ENCODE assay signal across 17 cellular contexts in genomic region chr3:143247007-143247563, GRCh38.
"Had no signal": no experiment of that assay in that cellular context is flagged by ENCODE, and none has a peak within 500 bp of the region (broad histone marks: within the 10 kb centered on the region; RNA-seq: fewer than 3 reads in every experiment).

No MANE protein-coding gene starts in this region.

- H3K27ac ChIP-seq: lower lobe of right lung, stomach, testis had no signal

- H3K9me3 ChIP-seq: lower lobe of right lung, stomach, testis had no signal

- H3K36me3 Mint-ChIP-seq: activated naive CD8-positive, alpha-beta T cell treated with anti-CD3 and anti-CD28 coated beads for 36 hours; type B pancreatic cell had no signal

- H3K27me3 Mint-ChIP-seq: activated B cell treated with CpG ODN at 0.5 μM for 24 hours; activated CD8-positive, alpha-beta T cell treated with anti-CD3 and anti-CD28 coated beads for 36 hours; activated naive CD8-positive, alpha-beta T cell treated with anti-CD3 and anti-CD28 coated beads for 36 hours; dendritic cell treated with granulocyte-macrophage colony-stimulating factor and Interleukin-4, amounts not matched to agents 40 ng/mL and 50 ng/mL, for 4 days; T-cell; type B pancreatic cell had no signal

- H3K4me3 Mint-ChIP-seq: activated B cell treated with CpG ODN at 0.5 μM for 24 hours; activated CD8-positive, alpha-beta T cell treated with anti-CD3 and anti-CD28 coated beads for 36 hours; activated naive CD8-positive, alpha-beta T cell treated with anti-CD3 and anti-CD28 coated beads for 36 hours; activated T-helper 17 cell treated with anti-CD3 and anti-CD28 coated beads, Interleukin-2, amount 50 U/mL, for 72 hours; dendritic cell treated with granulocyte-macrophage colony-stimulating factor and Interleukin-4, amounts not matched to agents 40 ng/mL and 50 ng/mL, for 4 days; neural crest cell; T-cell; type B pancreatic cell had no signal

- FAIRE-seq: keratinocyte had no signal

- H3K4me1 ChIP-seq: lower lobe of right lung, stomach, testis had no signal

- H3K4me1 Mint-ChIP-seq: activated B cell treated with CpG ODN at 0.5 μM for 24 hours; activated naive CD8-positive, alpha-beta T cell treated with anti-CD3 and anti-CD28 coated beads for 36 hours; neural crest cell had no signal

- H3K27me3 ChIP-seq: stomach, testis had no signal

- DNase-seq: activated B cell treated with CpG ODN at 0.5 μM for 24 hours; activated CD4-positive, alpha-beta T cell treated with anti-CD3 and anti-CD28 coated beads for 48 hours; activated CD8-positive, alpha-beta T cell treated with anti-CD3 and anti-CD28 coated beads for 36 hours; activated naive CD4-positive, alpha-beta T cell; activated naive CD8-positive, alpha-beta T cell treated with anti-CD3 and anti-CD28 coated beads for 36 hours; activated T-cell treated with anti-CD3 and anti-CD28 coated beads, Interleukin-2, amount 50 U/mL, for 1 hour; amniotic stem cell; effector memory CD4-positive, alpha-beta T cell; lower lobe of right lung; stomach; T-cell; testis had no signal

- H3K4me3 ChIP-seq: lower lobe of right lung, stomach, testis had no signal

- H3K36me3 ChIP-seq: lower lobe of right lung, stomach had no signal

- H3K27ac Mint-ChIP-seq: activated B cell treated with CpG ODN at 0.5 μM for 24 hours; activated CD8-positive, alpha-beta T cell treated with anti-CD3 and anti-CD28 coated beads for 36 hours; activated naive CD8-positive, alpha-beta T cell treated with anti-CD3 and anti-CD28 coated beads for 36 hours; activated T-helper 17 cell treated with anti-CD3 and anti-CD28 coated beads, Interleukin-2, amount 50 U/mL, for 72 hours; dendritic cell treated with granulocyte-macrophage colony-stimulating factor and Interleukin-4, amounts not matched to agents 40 ng/mL and 50 ng/mL, for 4 days; T-cell; type B pancreatic cell had no signal

- ATAC-seq: activated CD8-positive, alpha-beta T cell treated with anti-CD3 and anti-CD28 coated beads for 36 hours; activated T-helper 17 cell treated with anti-CD3 and anti-CD28 coated beads, Interleukin-2, amount 50 U/mL, for 72 hours; lower lobe of right lung; T-cell had no signal

- H3K9me3 Mint-ChIP-seq: activated naive CD8-positive, alpha-beta T cell treated with anti-CD3 and anti-CD28 coated beads for 36 hours had no signal
